In genomic region chr10:43206391-43207235, GRCh38 we compare ENCODE assay signal across 15 cellular contexts.
DNase-seq lines count a peak whose midpoint lies in the region; ATAC-seq, FAIRE-seq and TF ChIP-seq lines count a peak whose summit lies in the region.
"Had no signal": no experiment of that assay in that cellular context is flagged by ENCODE, and none has a peak within 500 bp of the region (broad histone marks: within the 10 kb centered on the region; RNA-seq: fewer than 3 reads in every experiment).

No MANE protein-coding gene starts in this region.

- H3K27me3 Mint-ChIP-seq in WTC11 (ENCODE audit: low read depth) = no peaks in the 10 kb centered on the region
- H3K27me3 Mint-ChIP-seq: activated naive CD8-positive, alpha-beta T cell treated with anti-CD3 and anti-CD28 coated beads for 36 hours; CD4-positive, alpha-beta memory T cell had no signal

- FAIRE-seq in GM12892 (lab: Jason Lieb, UNC) = no peak
- FAIRE-seq: colon had no signal

- no peaks in the 10 kb centered on the region for H3K36me3 Mint-ChIP-seq in WTC11
- H3K36me3 Mint-ChIP-seq: activated naive CD8-positive, alpha-beta T cell treated with anti-CD3 and anti-CD28 coated beads for 36 hours; CD4-positive, alpha-beta memory T cell had no signal

- H3K4me1 Mint-ChIP-seq in WTC11 = 0 out of 2 replicates have a peak, but pooled peaks cover 4% of the 10 kb centered on the region

- H3K27ac Mint-ChIP-seq in WTC11 = no peak overlapping the region
- H3K27ac Mint-ChIP-seq: activated naive CD8-positive, alpha-beta T cell treated with anti-CD3 and anti-CD28 coated beads for 36 hours had no signal

- intact Hi-C loops in heart left ventricle (cut with DNase I) (loop anchor here in 2 of 10 donors (5.0 to 10.0 kb wide), 3 partner anchors 141 to 256 kb away; no protein-coding TSS in a partner anchor), sciatic nerve (cut with DNase I) (no loop called here)

- no peak overlapping the region for H3K27ac ChIP-seq in heart left ventricle

- POLR2A ChIA-PET in WTC11 (lab: Charles Lee) = no interaction called here

- H3K27me3 ChIP-seq in heart left ventricle = peaks cover 0 to 9% (median 0%) of the 10 kb centered on the region in 9 donors

- H3K36me3 ChIP-seq in heart left ventricle = no peaks in the 10 kb centered on the region

- H3K4me3 Mint-ChIP-seq in WTC11 = no peak overlapping the region
- H3K4me3 Mint-ChIP-seq: activated naive CD8-positive, alpha-beta T cell treated with anti-CD3 and anti-CD28 coated beads for 36 hours; CD4-positive, alpha-beta memory T cell had no signal

- H3K9me3 ChIP-seq in heart left ventricle = no peaks in the 10 kb centered on the region

- H3K4me3 ChIP-seq in heart left ventricle = no peak overlapping the region

- no peak for TF ChIP-seq POLR2A in GM12892 (IDR thresholded peaks at IDR 0.05; ENCODE audit: low read depth, low read length)
- TF ChIP-seq POLR2A in heart left ventricle (IDR thresholded peaks at IDR 0.05) = no peak

- DNase-seq in GM12892 (ENCODE audit: insufficient read length) (peak; percentile 11), WTC11 (ENCODE audit: low spot score) (peak; percentile 5), heart left ventricle (peak; percentile 2 to 66 (median 15)), sciatic nerve (ENCODE audit: low spot score) (peak; percentile 51), LoVo (ENCODE audit: low spot score) (no peak), NCI-H226 (no peak)
- DNase-seq: activated CD4-positive, alpha-beta T cell treated with anti-CD3 and anti-CD28 coated beads for 4 hours; activated naive CD8-positive, alpha-beta T cell treated with anti-CD3 and anti-CD28 coated beads for 36 hours; CD4-positive, alpha-beta memory T cell; midbrain; stimulated activated CD4-positive, alpha-beta T cell treated with anti-CD3 and anti-CD28 coated beads, Interleukin-4, amount 100 ng/mL, for 1 hour; stimulated activated naive CD4-positive, alpha-beta T cell had no signal

- TF ChIP-seq CTCF in WTC11 (IDR thresholded peaks at IDR 0.05) (no peak), heart left ventricle (IDR thresholded peaks at IDR 0.05) (no peak)

- WGBS in heart left ventricle, 4 donors = 80 to 92% (median 90%) methylated on average over 13 of the region's 13 CpGs

- no peaks in the 10 kb centered on the region for H3K9me3 Mint-ChIP-seq in WTC11
- H3K9me3 Mint-ChIP-seq: activated naive CD8-positive, alpha-beta T cell treated with anti-CD3 and anti-CD28 coated beads for 36 hours; CD4-positive, alpha-beta memory T cell had no signal

- ATAC-seq in WTC11 (no peak), heart left ventricle (no peak), sciatic nerve (no peak), HG03196 (IDR thresholded peaks at IDR 0.05; ENCODE audit: unreplicated experiment) (no peak)
- ATAC-seq: HCT116 had no signal

- H3K4me1 ChIP-seq in heart left ventricle = peaks cover 0 to 13% (median 7%) of the 10 kb centered on the region in 12 donors

- CTCF ChIA-PET in WTC11 (lab: Charles Lee) = interaction anchor here (0.6 to 5.1 kb wide), 4 partner anchors 11 to 600 kb away, joined by 3 to 48 read pairs (median 4); no protein-coding TSS in a partner anchor

TF ChIP-seq in WTC11, 78 proteins besides CTCF, POLR2A, EP300 and RAD21:
- TF ChIP-seq IRF2 (CRISPR knock-in tag; IDR thresholded peaks at IDR 0.05; ENCODE audit: borderline replicate concordance, low read depth) = no peak
- peak; percentile 25; the same call in 1 of the 2 replicates for TF ChIP-seq ZNF219 (CRISPR knock-in tag; IDR thresholded peaks at IDR 0.05; ENCODE audit: borderline replicate concordance)

Comparison
In these comparisons a context has a peak if more than half of its experiments do, and no peak if none do; other contexts are left out.
1. DNase-seq: peak in GM12892 (single experiment), WTC11 (single experiment), heart left ventricle (5 of 5) and sciatic nerve (single experiment); none in LoVo (single experiment) and NCI-H226 (single experiment).